Comparison of ENCODE assay signal across 1 cellular context in the genomic region with DNA sequence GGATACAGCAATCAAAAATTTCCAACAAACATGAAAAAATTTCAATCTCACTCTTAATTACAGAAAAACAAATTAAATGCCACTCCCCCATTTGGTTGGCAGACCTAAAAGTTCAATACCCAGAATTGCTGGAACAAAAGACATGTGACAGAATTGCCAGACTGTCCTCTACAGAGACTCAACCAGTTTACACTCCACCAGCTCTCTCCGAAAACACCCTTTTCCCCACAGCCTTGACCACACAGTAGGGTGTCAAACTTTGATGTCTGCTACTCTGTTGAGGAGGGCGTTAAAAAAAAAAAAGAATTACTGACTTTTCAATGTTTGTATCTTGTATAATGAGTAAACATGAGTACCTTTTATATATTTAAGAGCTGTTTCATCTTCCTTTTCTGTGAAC.
TF ChIP-seq lines count a peak whose summit lies in the region.

No MANE protein-coding gene starts in this region.

TF ChIP-seq in GM12878, 131 proteins besides CTCF, POLR2A, EP300 and RAD21:
- TF ChIP-seq CHD2 (IDR thresholded peaks at IDR 0.05; ENCODE audit: borderline replicate concordance, low read depth, low read length), result no peak
- no peak for TF ChIP-seq SMAD5 (IDR thresholded peaks at IDR 0.05; ENCODE audit: low read depth)
- TF ChIP-seq POU2F2 (IDR thresholded peaks at IDR 0.05; ENCODE audit: borderline replicate concordance, low read depth, low read length), result no peak
- TF ChIP-seq, protein P1, sequence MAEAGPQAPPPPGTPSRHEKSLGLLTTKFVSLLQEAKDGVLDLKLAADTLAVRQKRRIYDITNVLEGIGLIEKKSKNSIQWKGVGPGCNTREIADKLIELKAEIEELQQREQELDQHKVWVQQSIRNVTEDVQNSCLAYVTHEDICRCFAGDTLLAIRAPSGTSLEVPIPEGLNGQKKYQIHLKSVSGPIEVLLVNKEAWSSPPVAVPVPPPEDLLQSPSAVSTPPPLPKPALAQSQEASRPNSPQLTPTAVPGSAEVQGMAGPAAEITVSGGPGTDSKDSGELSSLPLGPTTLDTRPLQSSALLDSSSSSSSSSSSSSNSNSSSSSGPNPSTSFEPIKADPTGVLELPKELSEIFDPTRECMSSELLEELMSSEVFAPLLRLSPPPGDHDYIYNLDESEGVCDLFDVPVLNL (IDR thresholded peaks at IDR 0.05; ENCODE audit: low read depth, low read length), result no peak
- TF ChIP-seq ZZZ3 (IDR thresholded peaks at IDR 0.05; ENCODE audit: control insufficient read depth, insufficient read length, low read depth), result no peak
- TF ChIP-seq KAT2A (conservative IDR thresholded peaks at IDR 0.05; ENCODE audit: control insufficient read depth, low read depth, low read length), result no peak
- no peak for TF ChIP-seq NR2C2 (IDR thresholded peaks at IDR 0.05; ENCODE audit: borderline replicate concordance, control insufficient read depth, insufficient read length, low read depth)
- TF ChIP-seq ZSCAN29 (IDR thresholded peaks at IDR 0.05), result no peak
- no peak for TF ChIP-seq HDAC2 (IDR thresholded peaks at IDR 0.05)
- TF ChIP-seq, protein P2, sequence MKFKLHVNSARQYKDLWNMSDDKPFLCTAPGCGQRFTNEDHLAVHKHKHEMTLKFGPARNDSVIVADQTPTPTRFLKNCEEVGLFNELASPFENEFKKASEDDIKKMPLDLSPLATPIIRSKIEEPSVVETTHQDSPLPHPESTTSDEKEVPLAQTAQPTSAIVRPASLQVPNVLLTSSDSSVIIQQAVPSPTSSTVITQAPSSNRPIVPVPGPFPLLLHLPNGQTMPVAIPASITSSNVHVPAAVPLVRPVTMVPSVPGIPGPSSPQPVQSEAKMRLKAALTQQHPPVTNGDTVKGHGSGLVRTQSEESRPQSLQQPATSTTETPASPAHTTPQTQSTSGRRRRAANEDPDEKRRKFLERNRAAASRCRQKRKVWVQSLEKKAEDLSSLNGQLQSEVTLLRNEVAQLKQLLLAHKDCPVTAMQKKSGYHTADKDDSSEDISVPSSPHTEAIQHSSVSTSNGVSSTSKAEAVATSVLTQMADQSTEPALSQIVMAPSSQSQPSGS (IDR thresholded peaks at IDR 0.05; ENCODE audit: low read length), result no peak
- no peak for TF ChIP-seq TARDBP (IDR thresholded peaks at IDR 0.05; ENCODE audit: borderline replicate concordance)
- no peak for TF ChIP-seq MTA2 (IDR thresholded peaks at IDR 0.05; ENCODE audit: low read depth)
- no peak for TF ChIP-seq SREBF1 (IDR thresholded peaks at IDR 0.05; ENCODE audit: low read length)
- no peak for TF ChIP-seq ETV6 (conservative IDR thresholded peaks at IDR 0.05 in 1 of 2, IDR thresholded peaks at IDR 0.05 in 1 of 2; ENCODE audit: borderline replicate concordance in 1 of 2, low read depth in 1 of 2)
- TF ChIP-seq, protein P3, sequence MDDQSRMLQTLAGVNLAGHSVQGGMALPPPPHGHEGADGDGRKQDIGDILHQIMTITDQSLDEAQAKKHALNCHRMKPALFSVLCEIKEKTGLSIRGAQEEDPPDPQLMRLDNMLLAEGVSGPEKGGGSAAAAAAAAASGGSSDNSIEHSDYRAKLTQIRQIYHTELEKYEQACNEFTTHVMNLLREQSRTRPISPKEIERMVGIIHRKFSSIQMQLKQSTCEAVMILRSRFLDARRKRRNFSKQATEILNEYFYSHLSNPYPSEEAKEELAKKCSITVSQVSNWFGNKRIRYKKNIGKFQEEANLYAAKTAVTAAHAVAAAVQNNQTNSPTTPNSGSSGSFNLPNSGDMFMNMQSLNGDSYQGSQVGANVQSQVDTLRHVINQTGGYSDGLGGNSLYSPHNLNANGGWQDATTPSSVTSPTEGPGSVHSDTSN (IDR thresholded peaks at IDR 0.05; ENCODE audit: insufficient replicate concordance, low read depth, low read length), result no peak
- TF ChIP-seq NFXL1 (IDR thresholded peaks at IDR 0.05; ENCODE audit: borderline replicate concordance), result no peak
- TF ChIP-seq MEF2A (IDR thresholded peaks at IDR 0.05; ENCODE audit: insufficient read depth, low read depth, low read length), result no peak
